Comparison of ENCODE assay signal across 8 cellular contexts in genomic region chr5:53560506-53561191, GRCh38. TPM values are rescaled to one million over a fixed set of nuclear protein-coding genes. Genes with fewer than 3 reads are reported as not detected.
DNase-seq lines count a peak whose midpoint lies in the region; ATAC-seq and TF ChIP-seq lines count a peak whose summit lies in the region.

Gene NDUFS4 (plus strand): TSS chr5:53560639. CDS start chr5:53560663, 24 bp downstream.

- peaks cover 21% of the 10 kb centered on the region for H3K4me1 Mint-ChIP-seq in activated CD4-positive, alpha-beta T cell treated with anti-CD3 and anti-CD28 coated beads, Interleukin-2, amount 10 ng/mL, durations not matched to agents 24 days and 14 days

- H3K9me3 Mint-ChIP-seq in activated CD4-positive, alpha-beta T cell treated with anti-CD3 and anti-CD28 coated beads, Interleukin-2, amount 10 ng/mL, durations not matched to agents 24 days and 14 days: peaks cover 13% of the 10 kb centered on the region

- DNase-seq in AG20443 (ENCODE audit: low spot score) (peak; percentile 82), NCI-H510A treated with DMSO at 0.1 percent for 48 hours (lab: John Stamatoyannopoulos, UW) (peak; percentile 75), dedifferentiated amniotic fluid mesenchymal stem cell (ENCODE audit: extremely low spot score) (peak; percentile 90), left kidney (ENCODE audit: low read depth, low spot score) (peak; percentile 94)
- DNase-seq in activated CD4-positive, alpha-beta T cell treated with anti-CD3 and anti-CD28 coated beads, Interleukin-2, amount 10 ng/mL, durations not matched to agents 24 days and 14 days: peak; percentile 94
- peak; percentile 80 to 86 for DNase-seq in stimulated activated CD4-positive, alpha-beta T cell treated with anti-CD3 and anti-CD28 coated beads, Interleukin-2, amount 100 ng/mL, for 24 hours

- peak; percentile 84 for TF ChIP-seq POLR2A in GM19099 (IDR thresholded peaks at IDR 0.05; ENCODE audit: extremely low read depth, insufficient read length, low read depth)

- intact Hi-C loops in activated CD4-positive, alpha-beta T cell treated with anti-CD3 and anti-CD28 coated beads, Interleukin-2, amount 10 ng/mL, durations not matched to agents 24 days and 14 days (cut with micrococcal nuclease): loop anchor here (1.0 kb wide), 1 partner anchor 78 kb away; no protein-coding TSS in a partner anchor

- peak within 1 kb of the TSS; percentile 97 for H3K4me3 Mint-ChIP-seq in activated CD4-positive, alpha-beta T cell treated with anti-CD3 and anti-CD28 coated beads, Interleukin-2, amount 10 ng/mL, durations not matched to agents 24 days and 14 days

- H3K27ac Mint-ChIP-seq in activated CD4-positive, alpha-beta T cell treated with anti-CD3 and anti-CD28 coated beads, Interleukin-2, amount 10 ng/mL, durations not matched to agents 24 days and 14 days: peak within 1 kb of the TSS; percentile 95

- peaks cover 3% of the 10 kb centered on the region for H3K36me3 Mint-ChIP-seq in activated CD4-positive, alpha-beta T cell treated with anti-CD3 and anti-CD28 coated beads, Interleukin-2, amount 10 ng/mL, durations not matched to agents 24 days and 14 days (ENCODE audit: low read depth)

- H3K27me3 Mint-ChIP-seq in activated CD4-positive, alpha-beta T cell treated with anti-CD3 and anti-CD28 coated beads, Interleukin-2, amount 10 ng/mL, durations not matched to agents 24 days and 14 days: peaks cover 22% of the 10 kb centered on the region

- ATAC-seq in HG03432 (IDR thresholded peaks at IDR 0.05; ENCODE audit: unreplicated experiment): peak; percentile 95

RNA-seq across cellular contexts. Expression of gene NDUFS4, which starts in this region (rescaled TPM):
- total RNA-seq in activated CD4-positive, alpha-beta T cell treated with anti-CD3 and anti-CD28 coated beads, Interleukin-2, amount 10 ng/mL, durations not matched to agents 24 days and 14 days: 54.9 and 56.2 TPM in 2 replicates

Comparison
In these comparisons a context has a peak if more than half of its experiments do, and no peak if none do; other contexts are left out.
1. Peak in every context shown above with its lines: DNase-seq and ATAC-seq.